ENCODE assay signal across 8 cellular contexts in genomic region chr1:54290443-54291184, GRCh38.
DNase-seq lines count a peak whose midpoint lies in the region; ATAC-seq and TF ChIP-seq lines count a peak whose summit lies in the region.

No MANE protein-coding gene starts in this region.

- H3K9ac ChIP-seq in rectal smooth muscle tissue (ENCODE audit: low read length), result no peak overlapping the region

- no peak overlapping the region for H3K4me3 Mint-ChIP-seq in HFFc6
- no peak overlapping the region for H3K4me3 Mint-ChIP-seq in activated CD8-positive, alpha-beta T cell treated with anti-CD3 and anti-CD28 coated beads, Interleukin-2, amount 10 ng/mL, durations not matched to agents 7 days and 5 days

- POLR2A ChIA-PET in activated CD8-positive, alpha-beta T cell treated with anti-CD3 and anti-CD28 coated beads, Interleukin-2, amount 10 ng/mL, durations not matched to agents 7 days and 5 days (lab: Charles Lee), result interaction anchor here (1.1 kb wide), 1 partner anchor 9 kb away, joined by 3 read pairs; no protein-coding TSS in a partner anchor

- TF ChIP-seq CTCF in HFFc6 (IDR thresholded peaks at IDR 0.05) (no peak), left ventricle myocardium inferior (IDR thresholded peaks at IDR 0.05; ENCODE audit: borderline replicate concordance) (no peak)

- H3K36me3 ChIP-seq in left ventricle myocardium inferior (no peaks in the 10 kb centered on the region), rectal smooth muscle tissue (ENCODE audit: control insufficient read depth, insufficient read depth, low read length) (no peaks in the 10 kb centered on the region)

- H3K9me3 Mint-ChIP-seq in HFFc6, result no peaks in the 10 kb centered on the region
- H3K9me3 Mint-ChIP-seq in activated CD8-positive, alpha-beta T cell treated with anti-CD3 and anti-CD28 coated beads, Interleukin-2, amount 10 ng/mL, durations not matched to agents 7 days and 5 days (ENCODE audit: insufficient read depth), result no peaks in the 10 kb centered on the region

- CTCF ChIA-PET in activated CD8-positive, alpha-beta T cell treated with anti-CD3 and anti-CD28 coated beads, Interleukin-2, amount 10 ng/mL, durations not matched to agents 7 days and 5 days (lab: Charles Lee), result interaction anchor here (0.6 to 1.9 kb wide), 5 partner anchors 9 to 433 kb away, joined by 3 to 5 read pairs (median 3); no protein-coding TSS in a partner anchor

- H3K27ac ChIP-seq in left ventricle myocardium inferior (replicated peaks) (peak overlapping the region; percentile 57), rectal smooth muscle tissue (ENCODE audit: low read depth, low read length) (peak overlapping the region; percentile 36)

- peak overlapping the region; percentile 25; the same call in 1 of the 2 replicates for H3K27ac Mint-ChIP-seq in HFFc6
- peak overlapping the region; percentile 87 for H3K27ac Mint-ChIP-seq in activated CD8-positive, alpha-beta T cell treated with anti-CD3 and anti-CD28 coated beads, Interleukin-2, amount 10 ng/mL, durations not matched to agents 7 days and 5 days

- intact Hi-C loops in left ventricle myocardium inferior (cut with micrococcal nuclease), result no loop called here

- DNase-seq in HFFc6 (peak; percentile 41), left ventricle myocardium inferior (no peak), NCI-H446 (lab: John Stamatoyannopoulos, UW) (no peak), DMS153 (lab: John Stamatoyannopoulos, UW) (no peak)
- peak; percentile 48 for DNase-seq in activated CD8-positive, alpha-beta T cell treated with anti-CD3 and anti-CD28 coated beads, Interleukin-2, amount 10 ng/mL, durations not matched to agents 7 days and 5 days

- H3K27me3 Mint-ChIP-seq in HFFc6 (ENCODE audit: insufficient read depth), result no peaks in the 10 kb centered on the region; the same call in 1 of the 2 replicates
- H3K27me3 Mint-ChIP-seq in activated CD8-positive, alpha-beta T cell treated with anti-CD3 and anti-CD28 coated beads, Interleukin-2, amount 10 ng/mL, durations not matched to agents 7 days and 5 days (ENCODE audit: low read depth), result no peaks in the 10 kb centered on the region

- ATAC-seq in activated CD8-positive, alpha-beta T cell treated with anti-CD3 and anti-CD28 coated beads, Interleukin-2, amount 10 ng/mL, durations not matched to agents 7 days and 5 days, result no peak
- ATAC-seq in HG03025 (IDR thresholded peaks at IDR 0.05; ENCODE audit: low FRiP score, unreplicated experiment) (no peak), GM21825 (IDR thresholded peaks at IDR 0.05; ENCODE audit: unreplicated experiment) (no peak)

- H3K9me3 ChIP-seq in left ventricle myocardium inferior (replicated peaks), result no peaks in the 10 kb centered on the region

- peaks cover 63% of the 10 kb centered on the region for H3K4me1 Mint-ChIP-seq in HFFc6 (ENCODE audit: low read depth)
- H3K4me1 Mint-ChIP-seq in activated CD8-positive, alpha-beta T cell treated with anti-CD3 and anti-CD28 coated beads, Interleukin-2, amount 10 ng/mL, durations not matched to agents 7 days and 5 days (ENCODE audit: low read depth), result peaks cover 92% of the 10 kb centered on the region

- H3K4me1 ChIP-seq in left ventricle myocardium inferior, result peaks cover 94% of the 10 kb centered on the region
- peaks cover 51% of the 10 kb centered on the region for H3K4me1 ChIP-seq in rectal smooth muscle tissue (ENCODE audit: control insufficient read depth, insufficient read depth, low read length)

- no peaks in the 10 kb centered on the region for H3K27me3 ChIP-seq in left ventricle myocardium inferior (ENCODE audit: low read depth)
- H3K27me3 ChIP-seq in rectal smooth muscle tissue (ENCODE audit: control insufficient read depth, insufficient read depth, low read length), result no peaks in the 10 kb centered on the region

- H3K4me3 ChIP-seq in left ventricle myocardium inferior (no peak overlapping the region), rectal smooth muscle tissue (ENCODE audit: low read length) (no peak overlapping the region)

- H3K36me3 Mint-ChIP-seq in HFFc6 (ENCODE audit: low read depth), result no peaks in the 10 kb centered on the region
- H3K36me3 Mint-ChIP-seq in activated CD8-positive, alpha-beta T cell treated with anti-CD3 and anti-CD28 coated beads, Interleukin-2, amount 10 ng/mL, durations not matched to agents 7 days and 5 days (ENCODE audit: low read depth), result peaks cover 17% of the 10 kb centered on the region

Comparison
In these comparisons a context has a peak if more than half of its experiments do, and no peak if none do; other contexts are left out.
1. DNase-seq: peak in HFFc6 (single experiment) and activated CD8-positive, alpha-beta T cell treated with anti-CD3 and anti-CD28 coated beads, Interleukin-2, amount 10 ng/mL, durations not matched to agents 7 days and 5 days (single experiment); none in left ventricle myocardium inferior (single experiment), NCI-H446 (0 of 2) and DMS153 (single experiment).